9 cellular contexts compared by ENCODE assay signal in genomic region chr21:42880352-42880751, GRCh38. TPM values are rescaled to one million over a fixed set of nuclear protein-coding genes. Genes with fewer than 3 reads are reported as not detected.
A peak's percentile ranks its signal among the peaks of the same experiment; 100 is the strongest.
DNase-seq lines count a peak whose midpoint lies in the region; ATAC-seq and TF ChIP-seq lines count a peak whose summit lies in the region.
"Had no signal": no experiment of that assay in that cellular context is flagged by ENCODE, and none has a peak within 500 bp of the region (broad histone marks: within the 10 kb centered on the region; RNA-seq: fewer than 3 reads in every experiment).

No MANE protein-coding gene starts in this region.

- H3K36me3 ChIP-seq in mesodermal cell (ENCODE audit: control insufficient read depth, insufficient read depth, low read length), result peaks cover 12% of the 10 kb centered on the region

- 94 to 97% methylated on average over 2 to 3 of the region's 6 CpGs for WGBS in mesodermal cell (ENCODE audit: insufficient coverage in 2 of 2), 2 experiments

- H3K9me3 ChIP-seq in mesodermal cell (ENCODE audit: control insufficient read depth, low read length), result no peaks in the 10 kb centered on the region
- H3K9me3 ChIP-seq: adrenal gland had no signal

- peak overlapping the region; percentile 93 for H3K27ac ChIP-seq in 22Rv1
- H3K27ac ChIP-seq in mesodermal cell (ENCODE audit: low read depth, low read length, severe bottlenecking), result no peak overlapping the region

- no peaks in the 10 kb centered on the region for H3K4me1 ChIP-seq in mesodermal cell (ENCODE audit: control insufficient read depth, insufficient read depth, low read length, poor library complexity, severe bottlenecking)

- DNase-seq in HFF-Myc (ENCODE audit: extremely low read depth, low read depth) (no peak), astrocyte of the spinal cord (ENCODE audit: low read depth, low spot score) (no peak), GM10266 (ENCODE audit: extremely low spot score) (no peak), NCI-H524 (lab: John Stamatoyannopoulos, UW) (no peak), HK-2 (ENCODE audit: unreplicated experiment) (no peak)
- DNase-seq: adrenal gland had no signal

- in situ Hi-C loops in astrocyte of the spinal cord (cut with HindIII; ENCODE audit: low sequenced_read_pairs), result no loop called here

- peak overlapping the region; percentile 88 for H3K4me3 ChIP-seq in HFF-Myc (replicated peaks; ENCODE audit: low read depth, low read length)
- H3K4me3 ChIP-seq in astrocyte of the spinal cord (ENCODE audit: low read depth, low read length), result peak overlapping the region; percentile 90
- peak overlapping the region; percentile 77 for H3K4me3 ChIP-seq in mesodermal cell (ENCODE audit: extremely low read depth, insufficient read depth, low read length, poor library complexity, severe bottlenecking)

- TF ChIP-seq CTCF in 22Rv1 (IDR thresholded peaks at IDR 0.05), result no peak
- TF ChIP-seq CTCF in HFF-Myc (IDR thresholded peaks at IDR 0.05; ENCODE audit: low read depth, low read length, missing control alignments), result no peak
- TF ChIP-seq CTCF in astrocyte of the spinal cord (IDR thresholded peaks at IDR 0.05; ENCODE audit: low read depth, low read length), result no peak
- TF ChIP-seq CTCF in GM10266 (IDR thresholded peaks at IDR 0.05; ENCODE audit: control insufficient read depth, insufficient read depth, low read depth, missing control alignments), result no peak

- no peak for ATAC-seq in HG02571 (IDR thresholded peaks at IDR 0.05; ENCODE audit: unreplicated experiment)

RNA-seq across cellular contexts. Expression of gene WDR4, which starts 1.0 kb away (rescaled TPM):
- polyA plus RNA-seq in mesodermal cell (2013, experiment 1 of 2), result 6.7 TPM
- polyA plus RNA-seq in mesodermal cell (2013, experiment 2 of 2), result 7.6 TPM

RNA-seq across cellular contexts. Expression of gene NDUFV3, which starts 12.8 kb away (rescaled TPM):
- polyA plus RNA-seq in mesodermal cell (2013, experiment 1 of 2), result 30.8 TPM
- polyA plus RNA-seq in mesodermal cell (2013, experiment 2 of 2), result 28.9 TPM

RNA-seq across cellular contexts. Expression of gene ERVH48-1, which starts 45.1 kb away (rescaled TPM):
- 34.9 TPM for polyA plus RNA-seq in mesodermal cell (2013, experiment 1 of 2)
- 42.0 TPM for polyA plus RNA-seq in mesodermal cell (2013, experiment 2 of 2)
- polyA plus RNA-seq: adrenal gland had no signal
